ENCODE assay signal across 33 cellular contexts in the genomic region with DNA sequence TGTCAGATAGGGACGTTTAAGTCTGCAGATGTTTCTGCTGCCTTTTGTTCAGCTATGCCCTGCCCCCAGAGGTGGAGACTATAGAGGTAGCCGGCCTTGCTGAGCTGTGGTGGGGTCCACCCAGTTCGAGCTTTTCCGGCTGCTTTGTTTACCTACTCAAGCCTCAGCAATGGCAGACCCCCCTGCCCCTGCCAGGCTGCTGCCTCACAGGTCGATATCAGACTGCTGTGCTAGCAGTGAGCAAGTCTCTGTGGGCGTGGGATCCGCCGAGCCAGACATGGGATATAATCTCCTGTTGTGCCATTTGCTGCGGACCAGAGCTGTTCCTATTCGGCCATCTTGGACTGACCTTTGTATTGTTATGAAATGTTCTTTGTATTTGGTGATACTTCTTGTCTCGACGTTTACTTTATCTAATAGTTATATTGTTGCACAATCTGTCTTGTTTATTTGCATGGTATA.
"Had no signal": no experiment of that assay in that cellular context is flagged by ENCODE, and none has a peak within 500 bp of the region (broad histone marks: within the 10 kb centered on the region; RNA-seq: fewer than 3 reads in every experiment).

No MANE protein-coding gene starts in this region.

- H3K4me1 ChIP-seq: adrenal gland, body of pancreas, breast epithelium had no signal

- FAIRE-seq: astrocyte, TTC549 had no signal

- ATAC-seq: activated CD8-positive, alpha-beta T cell treated with anti-CD3 and anti-CD28 coated beads for 36 hours; activated naive CD4-positive, alpha-beta T cell treated with anti-CD3 and anti-CD28 coated beads, Interleukin-2, amount 50 U/mL, for 72 hours; activated T-cell treated with anti-CD3 and anti-CD28 coated beads, Interleukin-2, amount 50 U/mL, for 4 hours; activated T-cell treated with anti-CD3 and anti-CD28 coated beads, Interleukin-2, amount 50 U/mL, for 72 hours; activated T-helper 17 cell treated with anti-CD3 and anti-CD28 coated beads, Interleukin-2, amount 50 U/mL, for 72 hours; body of pancreas had no signal

- H3K36me3 ChIP-seq: adrenal gland, brain microvascular endothelial cell, breast epithelium had no signal

- H3K27me3 ChIP-seq: adrenal gland, body of pancreas, brain microvascular endothelial cell, breast epithelium had no signal

- H3K4me3 ChIP-seq: adrenal gland, body of pancreas, breast epithelium had no signal

- H3K27ac ChIP-seq: adrenal gland, body of pancreas, brain microvascular endothelial cell, breast epithelium, VCaP had no signal

- DNase-seq: activated B cell treated with CpG ODN at 0.5 μM for 24 hours; activated CD4-positive, alpha-beta memory T cell treated with anti-CD3 and anti-CD28 coated beads for 36 hours; activated CD4-positive, alpha-beta T cell treated with anti-CD3 and anti-CD28 coated beads for 4 hours; activated CD4-positive, alpha-beta T cell treated with anti-CD3 and anti-CD28 coated beads, Interleukin-2, amount 10 ng/mL, durations not matched to agents 24 days and 14 days; activated CD4-positive, alpha-beta T cell treated with anti-CD3 and anti-CD28 coated beads, Interleukin-2, amount 50 U/mL, for 1 hour; activated CD4-positive, alpha-beta T cell treated with anti-CD3 and anti-CD28 coated beads, Interleukin-2, amount 50 U/mL, for 4 hours; activated CD4-positive, CD25-positive, alpha-beta regulatory T cell treated with anti-CD3 and anti-CD28 coated beads, Interleukin-2, amount 50 U/mL, for 72 hours; activated CD8-positive, alpha-beta memory T cell treated with anti-CD3 and anti-CD28 coated beads, Interleukin-2, amount 50 U/mL, for 4 hours; activated CD8-positive, alpha-beta T cell treated with anti-CD3 and anti-CD28 coated beads for 36 hours; activated effector memory CD4-positive, alpha-beta T cell treated with anti-CD3 and anti-CD28 coated beads, Interleukin-2, amount 50 U/mL, for 16 hours; activated gamma-delta T cell treated with Interleukin-2 at 50 U/mL for 16 hours; activated naive CD4-positive, alpha-beta T cell; activated naive CD4-positive, alpha-beta T cell treated with anti-CD3 and anti-CD28 coated beads for 36 hours; activated naive CD4-positive, alpha-beta T cell treated with anti-CD3 and anti-CD28 coated beads, Interleukin-2, amount 50 U/mL, for 16 hours; activated naive CD8-positive, alpha-beta T cell treated with anti-CD3 and anti-CD28 coated beads for 36 hours; activated T-cell treated with anti-CD3 and anti-CD28 coated beads for 4 hours; activated T-cell treated with anti-CD3 and anti-CD28 coated beads, Interleukin-2, amount 50 U/mL, for 1 hour; activated T-cell treated with anti-CD3 and anti-CD28 coated beads, Interleukin-2, amount 50 U/mL, for 4 hours; activated T-cell treated with anti-CD3 and anti-CD28 coated beads, Interleukin-2, amount 50 U/mL, for 72 hours; adrenal gland; amniotic stem cell; aorta; body of pancreas; brain microvascular endothelial cell; central memory CD4-positive, alpha-beta T cell; T-helper 2 cell; T-helper 9 cell had no signal
